Comparison of ENCODE assay signal across 20 cellular contexts in the genomic region with DNA sequence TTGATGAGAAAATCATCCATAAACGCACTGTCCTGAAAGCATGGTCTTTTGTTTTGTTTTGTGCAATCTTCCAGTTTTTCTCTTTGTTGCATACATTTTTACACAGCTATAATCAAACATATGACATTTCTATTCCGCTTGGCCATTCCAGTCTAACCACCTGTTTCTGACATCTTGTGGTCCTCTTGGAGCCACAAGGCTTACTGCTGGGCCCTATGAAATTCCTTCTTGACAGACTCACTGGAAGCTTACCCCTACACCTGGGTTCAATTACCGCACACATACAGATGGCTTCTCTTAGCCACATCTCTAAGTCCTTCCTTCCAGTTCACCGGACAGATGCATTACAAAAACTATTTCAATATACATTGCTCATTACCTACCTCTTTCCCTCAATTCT.
"Had no signal": no experiment of that assay in that cellular context is flagged by ENCODE, and none has a peak within 500 bp of the region (broad histone marks: within the 10 kb centered on the region; RNA-seq: fewer than 3 reads in every experiment).

No MANE protein-coding gene starts in this region.

- H3K36me3 ChIP-seq: colonic mucosa had no signal

- H3K27ac ChIP-seq: colonic mucosa, right lobe of liver, thoracic aorta, upper lobe of right lung had no signal

- H3K9me3 ChIP-seq: colonic mucosa, right lobe of liver, thoracic aorta, upper lobe of right lung had no signal

- H3K4me1 ChIP-seq: colonic mucosa, right lobe of liver, upper lobe of right lung had no signal

- H3K9me3 Mint-ChIP-seq: activated CD4-positive, alpha-beta memory T cell treated with anti-CD3 and anti-CD28 coated beads for 36 hours; central memory CD8-positive, alpha-beta T cell; endodermal cell; memory B cell; neural crest cell had no signal

- H3K27me3 Mint-ChIP-seq: activated B cell treated with CpG ODN at 0.5 μM for 24 hours; activated CD4-positive, alpha-beta memory T cell treated with anti-CD3 and anti-CD28 coated beads for 36 hours; activated naive CD8-positive, alpha-beta T cell; central memory CD8-positive, alpha-beta T cell; memory B cell; naive B cell; stimulated activated naive B cell treated with anti-CD40 and anti-IgM and Interleukin-4, amounts not matched to agents 10 μg/mL and 1 μg/mL and 100 μg/mL, for 72 hours had no signal

- H3K4me3 ChIP-seq: colonic mucosa, right lobe of liver, thoracic aorta, upper lobe of right lung had no signal

- ATAC-seq: right lobe of liver; stimulated activated naive B cell treated with anti-CD40 and anti-IgM and Interleukin-4, amounts not matched to agents 10 μg/mL and 1 μg/mL and 100 μg/mL, for 72 hours; upper lobe of right lung had no signal

- FAIRE-seq: TTC549 had no signal

- H3K27me3 ChIP-seq: colonic mucosa, right lobe of liver, upper lobe of right lung had no signal

- DNase-seq: activated B cell treated with CpG ODN at 0.5 μM for 24 hours; activated CD4-positive, alpha-beta memory T cell treated with anti-CD3 and anti-CD28 coated beads for 36 hours; activated CD4-positive, alpha-beta T cell treated with anti-CD3 and anti-CD28 coated beads for 4 hours; activated gamma-delta T cell treated with Interleukin-2 at 50 U/mL for 16 hours; activated T-cell treated with anti-CD3 and anti-CD28 coated beads for 4 hours; amygdala; colonic mucosa; endodermal cell; naive B cell; right lobe of liver; stimulated activated naive B cell treated with anti-CD40 and anti-IgM and Interleukin-4, amounts not matched to agents 10 μg/mL and 1 μg/mL and 100 μg/mL, for 72 hours; SW 1271; upper lobe of right lung had no signal

- H3K4me3 Mint-ChIP-seq: activated B cell treated with CpG ODN at 0.5 μM for 24 hours; activated CD4-positive, alpha-beta memory T cell treated with anti-CD3 and anti-CD28 coated beads for 36 hours; activated naive CD8-positive, alpha-beta T cell; activated T-helper 1 cell treated with anti-CD3 and anti-CD28 coated beads, Interleukin-12 subunit alpha, Interleukin-12 subunit beta, Interleukin-2, Interleukin-4 antibody, amounts not matched to agents 30 ng/mL and 10 ng/mL and 1 ng/mL, durations not matched to agents 14 hours and 24 hours and 36 hours; central memory CD8-positive, alpha-beta T cell; endodermal cell; memory B cell; naive B cell; neural crest cell; stimulated activated naive B cell treated with anti-CD40 and anti-IgM and Interleukin-4, amounts not matched to agents 10 μg/mL and 1 μg/mL and 100 μg/mL, for 72 hours had no signal

- H3K27ac Mint-ChIP-seq: activated B cell treated with CpG ODN at 0.5 μM for 24 hours; activated CD4-positive, alpha-beta memory T cell treated with anti-CD3 and anti-CD28 coated beads for 36 hours; activated naive CD8-positive, alpha-beta T cell; activated T-helper 1 cell treated with anti-CD3 and anti-CD28 coated beads, Interleukin-12 subunit alpha, Interleukin-12 subunit beta, Interleukin-2, Interleukin-4 antibody, amounts not matched to agents 30 ng/mL and 10 ng/mL and 1 ng/mL, durations not matched to agents 14 hours and 24 hours and 36 hours; memory B cell; stimulated activated naive B cell treated with anti-CD40 and anti-IgM and Interleukin-4, amounts not matched to agents 10 μg/mL and 1 μg/mL and 100 μg/mL, for 72 hours had no signal

- H3K4me1 Mint-ChIP-seq: neural crest cell had no signal
